In the genomic region with DNA sequence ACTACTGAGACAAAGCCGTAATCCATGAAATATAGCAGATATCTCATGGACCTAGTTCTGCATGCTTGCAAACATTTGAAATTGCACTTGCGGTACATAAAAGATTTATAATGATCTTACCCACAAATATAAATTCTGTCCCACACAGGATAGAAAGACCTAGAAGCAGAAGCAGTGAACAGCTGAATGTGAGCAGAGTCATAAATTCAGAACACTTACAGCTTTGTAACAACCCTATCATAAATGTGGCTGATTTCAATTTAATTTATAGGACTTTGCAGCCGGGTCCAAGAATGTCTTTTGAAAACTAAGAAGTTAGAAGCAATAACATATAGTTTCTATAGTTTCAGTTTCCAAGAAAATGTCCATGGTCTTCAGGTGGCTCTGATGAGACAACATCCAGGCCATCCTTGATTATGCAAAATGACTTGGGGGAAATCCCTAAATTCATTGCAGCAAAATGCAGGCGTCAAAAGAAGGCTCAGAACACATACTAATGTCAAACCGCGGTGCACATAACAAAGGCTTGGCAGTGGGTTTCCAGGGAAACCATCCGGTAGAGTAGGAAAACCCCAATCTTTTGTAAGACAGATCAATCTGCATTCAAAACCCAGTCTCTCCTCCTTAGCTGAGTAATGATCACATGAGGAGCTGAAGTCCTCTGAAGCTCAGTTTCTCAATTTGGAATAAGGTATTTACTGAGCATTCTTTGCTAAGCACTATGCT, we compare ENCODE assay signal across 13 cellular contexts.
DNase-seq lines count a peak whose midpoint lies in the region; ATAC-seq, FAIRE-seq and TF ChIP-seq lines count a peak whose summit lies in the region.
"Had no signal": no experiment of that assay in that cellular context is flagged by ENCODE, and none has a peak within 500 bp of the region (broad histone marks: within the 10 kb centered on the region; RNA-seq: fewer than 3 reads in every experiment).

No MANE protein-coding gene starts in this region.

- DNase-seq in GM12891 (ENCODE audit: insufficient read length, low spot score) (no peak), astrocyte (ENCODE audit: low read depth) (peak; percentile 18), NK-92 (lab: John Stamatoyannopoulos, UW; ENCODE audit: unreplicated experiment) (no peak), GM20000 (ENCODE audit: low spot score) (no peak)
- DNase-seq in natural killer cell treated with Interleukin-12 subunit alpha and Interleukin-12 subunit beta and Interleukin-15 and Interleukin-18, amount 100 ng/mL, for 72 hours (ENCODE audit: low spot score): peak; percentile 68
- DNase-seq: activated gamma-delta T cell treated with Interleukin-2 at 50 U/mL for 16 hours, NCI-H774, uterus had no signal

- H3K4me2 ChIP-seq in astrocyte (ENCODE audit: low read length): no peak overlapping the region

- H3K27me3 ChIP-seq in HUES64 (ENCODE audit: insufficient read depth, low read length) (no peaks in the 10 kb centered on the region), astrocyte (ENCODE audit: insufficient read depth, low read length) (no peaks in the 10 kb centered on the region)
- H3K27me3 ChIP-seq: uterus had no signal

- TF ChIP-seq CTCF in astrocyte (IDR thresholded peaks at IDR 0.05; ENCODE audit: insufficient read depth, low read depth, low read length) (no peak), GM20000 (IDR thresholded peaks at IDR 0.05; ENCODE audit: extremely low read depth, missing control alignments) (no peak)

- peaks cover 14% of the 10 kb centered on the region for H3K9me3 Mint-ChIP-seq in astrocyte (ENCODE audit: unreplicated experiment)
- H3K9me3 Mint-ChIP-seq in natural killer cell treated with Interleukin-12 subunit alpha and Interleukin-12 subunit beta and Interleukin-15 and Interleukin-18, amount 100 ng/mL, for 72 hours: no peaks in the 10 kb centered on the region

- peaks cover 2% of the 10 kb centered on the region for H3K36me3 Mint-ChIP-seq in astrocyte (ENCODE audit: low read depth, unreplicated experiment)
- H3K36me3 Mint-ChIP-seq in natural killer cell treated with Interleukin-12 subunit alpha and Interleukin-12 subunit beta and Interleukin-15 and Interleukin-18, amount 100 ng/mL, for 72 hours: peaks cover 5% of the 10 kb centered on the region

- H3K9ac ChIP-seq in HUES64 (ENCODE audit: low read depth, low read length) (no peak overlapping the region), astrocyte (ENCODE audit: low read length) (no peak overlapping the region)

- no peaks in the 10 kb centered on the region for H3K79me2 ChIP-seq in astrocyte (ENCODE audit: insufficient read depth, low read length)

- H3K36me3 ChIP-seq in HUES64 (ENCODE audit: insufficient read depth, low read length): no peaks in the 10 kb centered on the region
- H3K36me3 ChIP-seq in astrocyte (ENCODE audit: insufficient read depth, low read length): no peaks in the 10 kb centered on the region
- H3K36me3 ChIP-seq: uterus had no signal

- H3K4me1 Mint-ChIP-seq in astrocyte (ENCODE audit: low read depth, unreplicated experiment): no peaks in the 10 kb centered on the region
- peaks cover 38 to 44% of the 10 kb centered on the region in 2 donors for H3K4me1 Mint-ChIP-seq in natural killer cell treated with Interleukin-12 subunit alpha and Interleukin-12 subunit beta and Interleukin-15 and Interleukin-18, amount 100 ng/mL, for 72 hours (ENCODE audit: low read depth in 2 of 2)

- H3K27ac ChIP-seq in HUES64 (ENCODE audit: low read depth, low read length) (peak overlapping the region; percentile 47), astrocyte (ENCODE audit: low read depth, low read length) (no peak overlapping the region)
- H3K27ac ChIP-seq: uterus had no signal

- H2AFZ ChIP-seq in astrocyte (ENCODE audit: low read depth, low read length): no peak overlapping the region

- peaks cover 35% of the 10 kb centered on the region for H3K27me3 Mint-ChIP-seq in astrocyte (ENCODE audit: low read depth, unreplicated experiment)
- H3K27me3 Mint-ChIP-seq in natural killer cell treated with Interleukin-12 subunit alpha and Interleukin-12 subunit beta and Interleukin-15 and Interleukin-18, amount 100 ng/mL, for 72 hours: no peaks in the 10 kb centered on the region

- peaks cover 15% of the 10 kb centered on the region for H3K4me1 ChIP-seq in HUES64 (ENCODE audit: insufficient read depth, low read length)
- H3K4me1 ChIP-seq in astrocyte (ENCODE audit: insufficient read depth, low read length): no peaks in the 10 kb centered on the region
- H3K4me1 ChIP-seq: uterus had no signal

- 41% methylated on average over 6 of the region's 7 CpGs for WGBS in HUES64

- no peak overlapping the region for H3K27ac Mint-ChIP-seq in astrocyte (ENCODE audit: unreplicated experiment)
- peak overlapping the region; percentile 72 to 77 for H3K27ac Mint-ChIP-seq in natural killer cell treated with Interleukin-12 subunit alpha and Interleukin-12 subunit beta and Interleukin-15 and Interleukin-18, amount 100 ng/mL, for 72 hours
- H3K27ac Mint-ChIP-seq: T-cell had no signal

- no peak; the same call in 1 of the 2 replicates for TF ChIP-seq POLR2A in GM12891 (IDR thresholded peaks at IDR 0.05; ENCODE audit: low read depth, low read length)

- H3K4me3 ChIP-seq in HUES64 (ENCODE audit: low read length) (no peak overlapping the region), astrocyte (ENCODE audit: insufficient read depth, low read depth, low read length) (no peak overlapping the region)
- H3K4me3 ChIP-seq: uterus had no signal

- no peaks in the 10 kb centered on the region for H4K20me1 ChIP-seq in astrocyte (ENCODE audit: insufficient read depth, low read length)

- H3K4me3 Mint-ChIP-seq in astrocyte (ENCODE audit: unreplicated experiment): no peak overlapping the region
- H3K4me3 Mint-ChIP-seq in natural killer cell treated with Interleukin-12 subunit alpha and Interleukin-12 subunit beta and Interleukin-15 and Interleukin-18, amount 100 ng/mL, for 72 hours: peak overlapping the region; percentile 68
- H3K4me3 Mint-ChIP-seq: T-cell had no signal

- FAIRE-seq in GM12891 (lab: Jason Lieb, UNC) (no peak), astrocyte (lab: Jason Lieb, UNC) (no peak)
- FAIRE-seq: GM12892 had no signal

- peak; percentile 87 to 95 for ATAC-seq in natural killer cell treated with Interleukin-12 subunit alpha and Interleukin-12 subunit beta and Interleukin-15 and Interleukin-18, amount 100 ng/mL, for 72 hours
- ATAC-seq in HG02970 (IDR thresholded peaks at IDR 0.05; ENCODE audit: low FRiP score, unreplicated experiment): no peak
- no peak for ATAC-seq in HG03139 (IDR thresholded peaks at IDR 0.05; ENCODE audit: unreplicated experiment)

- peaks cover 7% of the 10 kb centered on the region; the same call in 1 of the 2 replicates for H3K9me3 ChIP-seq in HUES64 (ENCODE audit: insufficient read depth, low read depth, low read length)
- peaks cover 3% of the 10 kb centered on the region for H3K9me3 ChIP-seq in astrocyte (ENCODE audit: insufficient read depth, low read depth, low read length)
- H3K9me3 ChIP-seq: uterus had no signal

TF ChIP-seq in GM12891, 5 proteins besides CTCF, POLR2A, EP300 and RAD21:
- TF ChIP-seq POU2F2 (IDR thresholded peaks at IDR 0.05; ENCODE audit: low read depth, low read length) (peak; percentile 82), POLR2AphosphoS5 (IDR thresholded peaks at IDR 0.05; ENCODE audit: low read depth, low read length) (no peak)

Comparison
In these comparisons a context has a peak if more than half of its experiments do, and no peak if none do; other contexts are left out.
1. DNase-seq: peak in astrocyte (single experiment) and natural killer cell treated with Interleukin-12 subunit alpha and Interleukin-12 subunit beta and Interleukin-15 and Interleukin-18, amount 100 ng/mL, for 72 hours (single experiment); none in GM12891 (single experiment), NK-92 (single experiment) and GM20000 (single experiment).
2. ATAC-seq: peak in natural killer cell treated with Interleukin-12 subunit alpha and Interleukin-12 subunit beta and Interleukin-15 and Interleukin-18, amount 100 ng/mL, for 72 hours (2 of 2); none in HG02970 (single experiment) and HG03139 (single experiment).